Comparison of ENCODE assay signal across 16 cellular contexts in the genomic region with DNA sequence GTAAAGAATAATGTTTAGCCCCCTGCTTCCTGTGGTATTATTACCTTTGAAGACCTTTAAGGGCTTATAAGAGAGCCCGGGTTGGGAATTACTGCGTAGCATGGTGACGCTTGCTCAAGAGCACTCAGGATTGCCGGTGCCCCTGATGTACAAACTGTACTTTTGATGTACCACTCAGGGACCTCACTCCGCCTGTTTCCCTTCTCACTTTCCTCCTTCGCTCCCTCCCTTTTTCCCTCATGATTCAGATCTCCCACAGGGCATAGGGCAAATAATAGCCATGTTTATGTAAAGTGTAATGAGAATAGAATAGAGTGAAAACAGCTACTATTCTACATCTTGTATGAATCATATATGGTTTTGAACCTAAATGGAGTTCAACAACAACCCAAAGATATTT.
DNase-seq lines count a peak whose midpoint lies in the region; ATAC-seq and TF ChIP-seq lines count a peak whose summit lies in the region.
"Had no signal": no experiment of that assay in that cellular context is flagged by ENCODE, and none has a peak within 500 bp of the region (broad histone marks: within the 10 kb centered on the region; RNA-seq: fewer than 3 reads in every experiment).

No MANE protein-coding gene starts in this region.

- intact Hi-C loops in thyroid gland (cut with DNase I), result no loop called here

- 52 to 57% methylated on average over 6 of the region's 6 CpGs for WGBS in thyroid gland, 2 donors

- peaks cover 20 to 40% of the 10 kb centered on the region in 2 donors for H3K4me1 ChIP-seq in thyroid gland

- H3K4me3 ChIP-seq in thyroid gland (replicated peaks in 1 of 3), result no peak overlapping the region
- H3K4me3 ChIP-seq: BLaER1, lung, vagina had no signal

- no peak for TF ChIP-seq POLR2A in thyroid gland (IDR thresholded peaks at IDR 0.05)

- DNase-seq in NCI-H187 treated with DMSO at 0.1 percent for 48 hours (lab: John Stamatoyannopoulos, UW), result peak; percentile 33
- DNase-seq in caudate nucleus (lab: John Stamatoyannopoulos, UW), result no peak
- peak; percentile 61 to 63 for DNase-seq in thyroid gland
- DNase-seq in NCI-H1105 (lab: John Stamatoyannopoulos, UW), result no peak
- DNase-seq: DND-41, NCI-H146, NCI-H526 had no signal

- H3K27me3 ChIP-seq in layer of hippocampus (ENCODE audit: control insufficient read depth, insufficient read depth, low read length) (no peaks in the 10 kb centered on the region), thyroid gland (no peaks in the 10 kb centered on the region)
- H3K27me3 ChIP-seq: BLaER1, vagina had no signal

- H3K9me3 ChIP-seq in thyroid gland, result no peaks in the 10 kb centered on the region
- H3K9me3 ChIP-seq: BLaER1, vagina had no signal

- no peak for TF ChIP-seq CTCF in thyroid gland (IDR thresholded peaks at IDR 0.05)

- H3K27ac ChIP-seq in caudate nucleus (ENCODE audit: low read depth, low read length) (peak overlapping the region; percentile 78), layer of hippocampus (ENCODE audit: low read depth, low read length) (peak overlapping the region; percentile 81), thyroid gland (peak overlapping the region; percentile 84 to 88 (median 86))
- H3K27ac ChIP-seq: BLaER1, HL-60, vagina had no signal

- no peaks in the 10 kb centered on the region for H3K36me3 ChIP-seq in thyroid gland
- H3K36me3 ChIP-seq: BLaER1, vagina had no signal

- ATAC-seq in HG02884 (IDR thresholded peaks at IDR 0.05; ENCODE audit: unreplicated experiment) (no peak), HG03354 (IDR thresholded peaks at IDR 0.05; ENCODE audit: poor library complexity, severe bottlenecking, unreplicated experiment) (no peak)
- ATAC-seq: activated T-helper 17 cell treated with anti-CD3 and anti-CD28 coated beads, Interleukin-2, amount 50 U/mL, for 72 hours; HCT116 had no signal

Comparison
In these comparisons a context has a peak if more than half of its experiments do, and no peak if none do; other contexts are left out.
1. DNase-seq: peak in NCI-H187 treated with DMSO at 0.1 percent for 48 hours (single experiment) and thyroid gland (2 of 2); none in caudate nucleus (0 of 61) and NCI-H1105 (single experiment).
2. Peak in every context shown above with its lines, with median percentiles within 50 percentile points of each other: H3K27ac ChIP-seq.